24 cellular contexts compared by ENCODE assay signal in the genomic region with DNA sequence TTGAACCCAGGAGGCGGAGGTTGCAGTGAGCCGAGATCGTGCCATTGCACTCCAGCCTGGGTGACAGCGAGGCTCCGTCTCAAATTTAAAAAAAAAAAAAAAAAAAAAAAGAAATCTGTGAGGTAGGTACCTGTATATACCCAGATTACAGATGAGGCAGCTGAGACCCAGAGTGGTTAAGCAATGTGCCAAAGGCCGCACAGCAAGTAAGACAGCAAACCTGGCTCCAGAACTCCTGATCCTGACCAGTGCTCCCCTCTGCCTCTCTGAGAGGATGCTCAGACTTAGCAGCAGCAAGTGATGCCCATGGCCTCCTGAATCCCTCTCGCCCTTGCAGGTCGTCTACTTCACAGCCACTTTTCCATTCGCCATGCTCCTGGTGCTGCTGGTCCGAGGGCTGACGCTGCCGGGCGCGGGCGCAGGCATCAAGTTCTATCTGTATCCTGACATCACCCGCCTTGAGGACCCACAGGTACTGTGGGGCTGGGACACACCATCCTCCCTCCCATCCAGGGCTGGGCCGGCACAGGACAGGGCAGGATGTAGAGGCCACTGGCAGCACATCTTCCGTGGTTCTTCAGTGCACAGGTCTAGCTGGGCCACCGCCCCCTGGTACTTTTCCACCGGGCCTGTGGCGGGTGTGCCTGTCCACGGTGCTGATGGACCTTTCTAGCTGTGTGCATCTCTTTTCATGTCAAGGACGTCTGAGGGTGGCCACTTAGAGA.
"Had no signal": no experiment of that assay in that cellular context is flagged by ENCODE, and none has a peak within 500 bp of the region (broad histone marks: within the 10 kb centered on the region; RNA-seq: fewer than 3 reads in every experiment).

No MANE protein-coding gene starts in this region.

- DNase-seq: activated CD4-positive, alpha-beta T cell treated with anti-CD3 and anti-CD28 coated beads, Interleukin-2, amount 10 ng/mL, durations not matched to agents 24 days and 14 days; activated CD4-positive, alpha-beta T cell treated with anti-CD3 and anti-CD28 coated beads, Interleukin-2, amount 50 U/mL, for 4 hours; activated CD8-positive, alpha-beta T cell treated with anti-CD3 and anti-CD28 coated beads for 36 hours; activated effector memory CD4-positive, alpha-beta T cell treated with anti-CD3 and anti-CD28 coated beads, Interleukin-2, amount 50 U/mL, for 16 hours; activated naive CD4-positive, alpha-beta T cell; activated T-cell treated with anti-CD3 and anti-CD28 coated beads, Interleukin-2, amount 50 U/mL, for 1 hour; activated T-cell treated with anti-CD3 and anti-CD28 coated beads, Interleukin-2, amount 50 U/mL, for 72 hours; body of pancreas; caudate nucleus; cerebellar nuclear complex; NCI-H1105; NCI-H1417 treated with DMSO at 0.1 percent for 48 hours; NCI-H1930; NCI-H2081 treated with DMSO at 0.1 percent for 48 hours; NCI-H226; NCI-H524 treated with DMSO at 0.1 percent for 48 hours; SIG-M5; T1000; WERI-Rb-1 had no signal

- H3K9me3 ChIP-seq: adrenal gland, body of pancreas had no signal

- ATAC-seq: activated CD8-positive, alpha-beta T cell treated with anti-CD3 and anti-CD28 coated beads for 36 hours; activated T-cell treated with anti-CD3 and anti-CD28 coated beads, Interleukin-2, amount 50 U/mL, for 72 hours; activated T-helper 17 cell treated with anti-CD3 and anti-CD28 coated beads, Interleukin-2, amount 50 U/mL, for 72 hours; body of pancreas; Panc1 had no signal

- H3K27me3 ChIP-seq: adrenal gland, body of pancreas had no signal

- H3K4me3 ChIP-seq: adrenal gland, body of pancreas had no signal

- FAIRE-seq: astrocyte, bronchial epithelial cell had no signal

- H3K27ac ChIP-seq: body of pancreas, WERI-Rb-1 had no signal
